In genomic region chr19:19033426-19034203, GRCh38 we compare ENCODE assay signal across 8 cellular contexts. TPM values are rescaled to one million over a fixed set of nuclear protein-coding genes. Genes with fewer than 3 reads are reported as not detected.
DNase-seq lines count a peak whose midpoint lies in the region; ATAC-seq and TF ChIP-seq lines count a peak whose summit lies in the region.

Gene ARMC6 (plus strand): TSS chr19:19033603. CDS start chr19:19034210, 607 bp downstream.
Gene SUGP2 (minus strand): TSS chr19:19033517. CDS start chr19:19031071, 2,446 bp downstream.

- peak within 1 kb of the TSS; percentile 99 for H3K27ac ChIP-seq in psoas muscle

- peak; percentile 72 for ATAC-seq in GM18498 (IDR thresholded peaks at IDR 0.05; ENCODE audit: unreplicated experiment)
- peak; percentile 57 for ATAC-seq in HG02884 (IDR thresholded peaks at IDR 0.05; ENCODE audit: unreplicated experiment)
- peak; percentile 90 for ATAC-seq in left ventricle myocardium superior
- peak; percentile 86 to 90 (median 88) for ATAC-seq in psoas muscle

- TF ChIP-seq CTCF in psoas muscle (IDR thresholded peaks at IDR 0.05), result peak; percentile 10

- H3K36me3 ChIP-seq in psoas muscle (ENCODE audit: insufficient read depth in 1 of 2, low read depth in 1 of 2), result peaks cover 0 to 33% of the 10 kb centered on the region in 2 donors

- DNase-seq in NCI-H1694 (lab: John Stamatoyannopoulos, UW) (peak; percentile 72), T-helper 2 cell (peak; percentile 79 to 92 (median 85)), amygdala (lab: John Stamatoyannopoulos, UW) (peak in 53 of 56 donors; percentile 17 to 98 (median 84)), left ventricle myocardium superior (peak; percentile 93), psoas muscle (peak; percentile 87 to 93), ureter (ENCODE audit: low spot score) (peak; percentile 85)

- H3K4me3 ChIP-seq in psoas muscle, result peak within 1 kb of the TSS; percentile 89

- H3K9me3 ChIP-seq in psoas muscle, result no peaks in the 10 kb centered on the region

- H3K27me3 ChIP-seq in psoas muscle (ENCODE audit: insufficient read depth in 3 of 3, low read length in 2 of 3), result no peaks in the 10 kb centered on the region

- H3K4me1 ChIP-seq in psoas muscle, result peaks cover 25% of the 10 kb centered on the region

- 0 to 1% (median 0%) methylated on average over 69 to 94 of the region's 94 CpGs for WGBS in psoas muscle, 3 donors

- intact Hi-C loops in left ventricle myocardium superior (cut with micrococcal nuclease), result no loop called here
- intact Hi-C loops in psoas muscle (cut with DNase I), result no loop called here

RNA-seq across cellular contexts. Expression of gene ARMC6, which starts in this region (rescaled TPM):
- total RNA-seq in left ventricle myocardium superior (12.2 TPM), psoas muscle (10 to 100 TPM; 13.7 to 22.6 (median 18.8) TPM), ureter (42.2 TPM)
- 10 to 100 TPM; 22.8 to 74.1 (median 25.7) TPM for polyA plus RNA-seq in psoas muscle

RNA-seq across cellular contexts. Expression of gene SUGP2, which starts in this region (rescaled TPM):
- total RNA-seq in left ventricle myocardium superior (71.9 TPM), psoas muscle (10 to 100 TPM; 41.3 to 53.3 (median 48.1) TPM), ureter (99.6 TPM)
- 10 to 100 TPM; 31.8 to 45.3 (median 34.4) TPM for polyA plus RNA-seq in psoas muscle

Comparison
In these comparisons a context has a peak if more than half of its experiments do, and no peak if none do; other contexts are left out.
1. Peak in every context shown above with its lines: DNase-seq, ATAC-seq, H3K4me3 ChIP-seq and H3K27ac ChIP-seq.